ENCODE assay signal across 1 cellular context in genomic region chr9:94975480-94976452, GRCh38.
A peak's percentile ranks its signal among the peaks of the same experiment; 100 is the strongest.
TF ChIP-seq lines count a peak whose summit lies in the region.

No MANE protein-coding gene starts in this region.

TF ChIP-seq in liver, 16 proteins besides CTCF, POLR2A, EP300 and RAD21 (continued from another document):
- TF ChIP-seq, protein P1, sequence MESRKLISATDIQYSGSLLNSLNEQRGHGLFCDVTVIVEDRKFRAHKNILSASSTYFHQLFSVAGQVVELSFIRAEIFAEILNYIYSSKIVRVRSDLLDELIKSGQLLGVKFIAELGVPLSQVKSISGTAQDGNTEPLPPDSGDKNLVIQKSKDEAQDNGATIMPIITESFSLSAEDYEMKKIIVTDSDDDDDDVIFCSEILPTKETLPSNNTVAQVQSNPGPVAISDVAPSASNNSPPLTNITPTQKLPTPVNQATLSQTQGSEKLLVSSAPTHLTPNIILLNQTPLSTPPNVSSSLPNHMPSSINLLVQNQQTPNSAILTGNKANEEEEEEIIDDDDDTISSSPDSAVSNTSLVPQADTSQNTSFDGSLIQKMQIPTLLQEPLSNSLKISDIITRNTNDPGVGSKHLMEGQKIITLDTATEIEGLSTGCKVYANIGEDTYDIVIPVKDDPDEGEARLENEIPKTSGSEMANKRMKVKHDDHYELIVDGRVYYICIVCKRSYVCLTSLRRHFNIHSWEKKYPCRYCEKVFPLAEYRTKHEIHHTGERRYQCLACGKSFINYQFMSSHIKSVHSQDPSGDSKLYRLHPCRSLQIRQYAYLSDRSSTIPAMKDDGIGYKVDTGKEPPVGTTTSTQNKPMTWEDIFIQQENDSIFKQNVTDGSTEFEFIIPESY (IDR thresholded peaks at IDR 0.05): no peak
- no peak for TF ChIP-seq FOXA2 (IDR thresholded peaks at IDR 0.05)
- TF ChIP-seq ATF3 (IDR thresholded peaks at IDR 0.05): peak; percentile 62
- TF ChIP-seq FOXA1 (IDR thresholded peaks at IDR 0.05): no peak
- TF ChIP-seq HNF4G (IDR thresholded peaks at IDR 0.05): peak; percentile 95
